12 cellular contexts compared by ENCODE assay signal in the genomic region with DNA sequence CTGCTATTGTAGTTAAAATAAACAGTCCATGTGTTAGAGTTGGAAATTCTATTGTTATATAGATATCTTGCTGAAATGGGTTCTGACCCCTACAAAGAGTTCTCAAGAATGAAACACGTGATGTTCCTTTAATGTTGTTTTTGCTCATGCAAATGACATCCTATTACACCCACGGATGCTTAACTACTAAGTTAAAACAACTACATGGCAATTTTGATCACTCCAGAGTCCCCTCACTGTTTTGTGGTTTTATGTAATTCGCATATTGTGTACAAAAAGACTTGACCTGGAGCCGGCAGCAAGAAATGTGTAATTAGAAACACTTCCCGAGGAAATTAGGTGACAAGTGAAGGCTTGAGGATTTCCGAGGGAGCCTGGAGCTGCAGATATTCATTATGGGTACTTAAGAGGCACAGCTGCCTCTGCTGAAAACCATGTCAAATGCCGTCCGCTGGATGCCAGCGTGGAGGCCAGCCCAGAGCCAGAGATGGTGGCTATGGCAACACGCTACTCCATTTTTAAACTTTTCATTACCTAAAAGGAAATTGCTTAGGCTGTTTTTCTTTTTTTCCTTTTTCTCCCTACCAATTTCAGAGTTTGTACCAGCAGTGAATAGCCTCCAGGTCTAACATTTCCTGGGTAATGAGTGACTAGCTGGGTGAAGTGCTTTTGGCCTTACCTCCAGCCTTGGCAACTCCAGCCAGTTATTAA. TPM values are rescaled to one million over a fixed set of nuclear protein-coding genes. Genes with fewer than 3 reads are reported as not detected.
A peak's percentile ranks its signal among the peaks of the same experiment; 100 is the strongest.
DNase-seq lines count a peak whose midpoint lies in the region; ATAC-seq, FAIRE-seq and TF ChIP-seq lines count a peak whose summit lies in the region.
"Had no signal": no experiment of that assay in that cellular context is flagged by ENCODE, and none has a peak within 500 bp of the region (broad histone marks: within the 10 kb centered on the region; RNA-seq: fewer than 3 reads in every experiment).

No MANE protein-coding gene starts in this region.

- no peak for DNase-seq in A549 (ENCODE audit: low read depth in 1 of 2, low spot score in 1 of 2)
- DNase-seq in NCI-H1105 (lab: John Stamatoyannopoulos, UW) = peak; percentile 85
- DNase-seq in mesenchymal stem cell = peak; percentile 56
- DNase-seq in NCI-H2029 (lab: John Stamatoyannopoulos, UW) = no peak
- DNase-seq in activated T-cell treated with anti-CD3 and anti-CD28 coated beads, Interleukin-2, amount 50 U/mL, for 4 hours = no peak
- DNase-seq in GM23338 (ENCODE audit: low spot score) = no peak
- DNase-seq: activated gamma-delta T cell; effector CD4-positive, alpha-beta T cell; KBM-7 had no signal

- no peak overlapping the region for H3K23ac ChIP-seq in mesenchymal stem cell (ENCODE audit: low read length in 2 of 2)

- peak overlapping the region; percentile 71 for H3K9ac ChIP-seq in mesenchymal stem cell (ENCODE audit: low read length)

- no peaks in the 10 kb centered on the region for H3K79me1 ChIP-seq in mesenchymal stem cell (replicated peaks; ENCODE audit: low read length, poor library complexity, severe bottlenecking)

- H3K9me3 ChIP-seq in A549 (peaks cover 5% of the 10 kb centered on the region; the same call in 1 of the 3 replicates), mesenchymal stem cell (ENCODE audit: control insufficient read depth, low read length) (no peaks in the 10 kb centered on the region)

- H3K9me3 Mint-ChIP-seq in dendritic cell treated with granulocyte-macrophage colony-stimulating factor and Interleukin-4, amounts not matched to agents 40 ng/mL and 50 ng/mL, for 4 days = peaks cover 18% of the 10 kb centered on the region
- peaks cover 6% of the 10 kb centered on the region for H3K9me3 Mint-ChIP-seq in activated T-cell treated with anti-CD3 and anti-CD28 coated beads, Interleukin-2, amount 50 U/mL, for 4 hours
- no peaks in the 10 kb centered on the region; the same call in 2 of the 3 replicates for H3K9me3 Mint-ChIP-seq in GM23338
- H3K9me3 Mint-ChIP-seq: stimulated activated naive CD8-positive, alpha-beta T cell treated with anti-CD3 and anti-CD28 coated beads, Interleukin-15, Interleukin-2, amounts not matched to agents 100 ng/mL and 50 ng/mL, for 24 hours had no signal

- H3F3A ChIP-seq in GM23338 (replicated peaks; ENCODE audit: low read depth) = no peaks in the 10 kb centered on the region

- H2BK120ac ChIP-seq in mesenchymal stem cell (ENCODE audit: low read depth, low read length) = peak overlapping the region; percentile 93

- no peak for TF ChIP-seq RAD21 in A549 (conservative IDR thresholded peaks at IDR 0.05 in 1 of 2, IDR thresholded peaks at IDR 0.05 in 1 of 2)

- H3K36me3 Mint-ChIP-seq in dendritic cell treated with granulocyte-macrophage colony-stimulating factor and Interleukin-4, amounts not matched to agents 40 ng/mL and 50 ng/mL, for 4 days (ENCODE audit: low read depth) = no peaks in the 10 kb centered on the region
- no peaks in the 10 kb centered on the region for H3K36me3 Mint-ChIP-seq in activated T-cell treated with anti-CD3 and anti-CD28 coated beads, Interleukin-2, amount 50 U/mL, for 4 hours (ENCODE audit: insufficient read depth)
- H3K36me3 Mint-ChIP-seq in GM23338 (ENCODE audit: low read depth) = no peaks in the 10 kb centered on the region

- H3K27ac Mint-ChIP-seq in dendritic cell treated with granulocyte-macrophage colony-stimulating factor and Interleukin-4, amounts not matched to agents 40 ng/mL and 50 ng/mL, for 4 days = peak overlapping the region; percentile 28
- no peak overlapping the region for H3K27ac Mint-ChIP-seq in GM23338
- H3K27ac Mint-ChIP-seq: stimulated activated naive CD8-positive, alpha-beta T cell treated with anti-CD3 and anti-CD28 coated beads, Interleukin-15, Interleukin-2, amounts not matched to agents 100 ng/mL and 50 ng/mL, for 24 hours had no signal

- H4K8ac ChIP-seq in mesenchymal stem cell (ENCODE audit: low read length) = no peak overlapping the region

- H3K4me3 ChIP-seq in A549 = no peak overlapping the region; the same call in 2 of the 3 replicates
- no peak overlapping the region for H3K4me3 ChIP-seq in mesenchymal stem cell (ENCODE audit: insufficient read depth in 1 of 2, low read depth in 1 of 2, low read length in 2 of 2)
- no peak overlapping the region for H3K4me3 ChIP-seq in GM23338

- peak; percentile 3 to 9; a peak in 2 of 6 replicates for ATAC-seq in A549
- ATAC-seq in GM21619 (IDR thresholded peaks at IDR 0.05; ENCODE audit: unreplicated experiment) = no peak
- ATAC-seq in activated T-cell treated with anti-CD3 and anti-CD28 coated beads, Interleukin-2, amount 50 U/mL, for 4 hours = no peak
- no peak for ATAC-seq in GM23338

- no peaks in the 10 kb centered on the region for H3K79me2 ChIP-seq in GM23338 (replicated peaks; ENCODE audit: insufficient read depth)

- H3K36me3 ChIP-seq in mesenchymal stem cell (ENCODE audit: control insufficient read depth in 1 of 2, insufficient read depth in 2 of 2, low read depth in 1 of 2, low read length in 2 of 2) = no peaks in the 10 kb centered on the region
- no peaks in the 10 kb centered on the region for H3K36me3 ChIP-seq in GM23338 (ENCODE audit: insufficient read depth)

- H2AFZ ChIP-seq in mesenchymal stem cell (ENCODE audit: low read depth, low read length) = no peak overlapping the region
- H2AFZ ChIP-seq in GM23338 = no peak overlapping the region

- H3K27me3 ChIP-seq in mesenchymal stem cell (ENCODE audit: control insufficient read depth in 1 of 2, insufficient read depth in 1 of 2, low read length in 2 of 2) = no peaks in the 10 kb centered on the region
- H3K27me3 ChIP-seq in GM23338 (ENCODE audit: insufficient read depth) = no peaks in the 10 kb centered on the region

- intact Hi-C loops in dendritic cell treated with granulocyte-macrophage colony-stimulating factor and Interleukin-4, amounts not matched to agents 40 ng/mL and 50 ng/mL, for 4 days (cut with micrococcal nuclease) = loop anchor here (10.0 kb wide), 1 partner anchor 60 kb away; no protein-coding TSS in a partner anchor

- peak overlapping the region; percentile 82 for H2BK15ac ChIP-seq in mesenchymal stem cell (ENCODE audit: low read depth, poor library complexity, severe bottlenecking)

- no peaks in the 10 kb centered on the region for H4K20me1 ChIP-seq in GM23338 (replicated peaks; ENCODE audit: insufficient read depth)

- TF ChIP-seq EP300 in A549 (IDR thresholded peaks at IDR 0.05) = no peak

- FAIRE-seq in A549 (lab: Jason Lieb, UNC) = no peak

- H3K4me2 ChIP-seq in A549 (peak overlapping the region; percentile 78), mesenchymal stem cell (ENCODE audit: low read length, poor library complexity, severe bottlenecking) (peak overlapping the region; percentile 60), GM23338 (no peak overlapping the region)

- H3K4ac ChIP-seq in mesenchymal stem cell (ENCODE audit: low read depth in 1 of 2, low read length in 2 of 2) = peak overlapping the region in 1 of 2 experiments; percentile 3

- no peaks in the 10 kb centered on the region for H3K9me2 ChIP-seq in GM23338 (ENCODE audit: insufficient read depth)

- 30% methylated on average over 10 of the region's 10 CpGs for WGBS in A549 (ENCODE audit: missing lambda C conversion rate)
- 39% methylated on average over 10 of the region's 10 CpGs for WGBS in mesenchymal stem cell

- H3K14ac ChIP-seq in mesenchymal stem cell (ENCODE audit: low read length in 2 of 2) = no peak overlapping the region

- no peak for TF ChIP-seq POLR2A in A549 (IDR thresholded peaks at IDR 0.05; ENCODE audit: low read length)

- peaks cover 9% of the 10 kb centered on the region for H3K4me1 Mint-ChIP-seq in dendritic cell treated with granulocyte-macrophage colony-stimulating factor and Interleukin-4, amounts not matched to agents 40 ng/mL and 50 ng/mL, for 4 days (ENCODE audit: low read depth)
- H3K4me1 Mint-ChIP-seq in activated T-cell treated with anti-CD3 and anti-CD28 coated beads, Interleukin-2, amount 50 U/mL, for 4 hours (ENCODE audit: low read depth) = peaks cover 13% of the 10 kb centered on the region
- peaks cover 10% of the 10 kb centered on the region for H3K4me1 Mint-ChIP-seq in GM23338

- POLR2A ChIA-PET in A549 (lab: Yijun Ruan, JAX) = no interaction called here

- H3K4me3 Mint-ChIP-seq in dendritic cell treated with granulocyte-macrophage colony-stimulating factor and Interleukin-4, amounts not matched to agents 40 ng/mL and 50 ng/mL, for 4 days = no peak overlapping the region
- H3K4me3 Mint-ChIP-seq in activated T-cell treated with anti-CD3 and anti-CD28 coated beads, Interleukin-2, amount 50 U/mL, for 4 hours = no peak overlapping the region
- H3K4me3 Mint-ChIP-seq in GM23338 = no peak overlapping the region
- H3K4me3 Mint-ChIP-seq: stimulated activated naive CD8-positive, alpha-beta T cell treated with anti-CD3 and anti-CD28 coated beads, Interleukin-15, Interleukin-2, amounts not matched to agents 100 ng/mL and 50 ng/mL, for 24 hours had no signal

- peak overlapping the region in 1 of 2 experiments; percentile 77 for H3K18ac ChIP-seq in mesenchymal stem cell (ENCODE audit: low read depth in 1 of 2, low read length in 2 of 2)

- H4K91ac ChIP-seq in mesenchymal stem cell (ENCODE audit: low read length) = no peak overlapping the region

- H3K27ac ChIP-seq in A549 (peak overlapping the region; percentile 81 to 86), mesenchymal stem cell (ENCODE audit: low read length, poor library complexity, severe bottlenecking) (peak overlapping the region; percentile 85), GM23338 (ENCODE audit: low read depth) (no peak overlapping the region)

- H3K4me1 ChIP-seq in A549 (peaks cover 36% of the 10 kb centered on the region), mesenchymal stem cell (ENCODE audit: control insufficient read depth, insufficient read depth, low read depth, low read length) (peaks cover 10% of the 10 kb centered on the region), GM23338 (ENCODE audit: insufficient read depth) (peaks cover 9% of the 10 kb centered on the region; the same call in 1 of the 2 replicates)

- H2BK12ac ChIP-seq in mesenchymal stem cell (ENCODE audit: low read length in 2 of 2) = peak overlapping the region; percentile 75 to 98

- peaks cover 42% of the 10 kb centered on the region for H3K27me3 Mint-ChIP-seq in dendritic cell treated with granulocyte-macrophage colony-stimulating factor and Interleukin-4, amounts not matched to agents 40 ng/mL and 50 ng/mL, for 4 days
- H3K27me3 Mint-ChIP-seq in activated T-cell treated with anti-CD3 and anti-CD28 coated beads, Interleukin-2, amount 50 U/mL, for 4 hours (ENCODE audit: low read depth) = peaks cover 4% of the 10 kb centered on the region
- peaks cover 2% of the 10 kb centered on the region for H3K27me3 Mint-ChIP-seq in GM23338 (ENCODE audit: insufficient read depth, low read depth, poor library complexity)

- TF ChIP-seq CTCF in A549 (IDR thresholded peaks at IDR 0.05) = no peak
- no peak for TF ChIP-seq CTCF in GM23338 (conservative IDR thresholded peaks at IDR 0.05; ENCODE audit: low read depth in 2 of 2)

- H2BK5ac ChIP-seq in mesenchymal stem cell (ENCODE audit: low read depth, low read length, poor library complexity, severe bottlenecking) = no peak overlapping the region

- peak overlapping the region; percentile 10 for H2AK5ac ChIP-seq in mesenchymal stem cell (ENCODE audit: low read length, severe bottlenecking)

- CTCF ChIA-PET in A549 (lab: Yijun Ruan, JAX) = interaction anchor here (0.6 to 2.1 kb wide), 4 partner anchors 17 to 264 kb away, joined by 3 to 11 read pairs (median 4); no protein-coding TSS in a partner anchor

RNA-seq across cellular contexts. Expression of a gene that starts 21.0 kb away (rescaled TPM):
- polyA plus RNA-seq in A549 (2011; rRNA removed) (8.5 and 8.6 TPM in 2 replicates), A549 (2017; fragmentation: RNase III; extraction: RNeasy Plus Mini Kit Qiagen cat#74134 plus additional on column Dnase treatment) (4.5 to 6.4 TPM (median 5.0 TPM) in 3 replicates), GM23338 (2016; fragmentation: Nextera tagmentation; extraction: Ambion mirVana) (2.6 and 3.4 TPM in 2 replicates)
- 6.8 and 8.3 TPM in 2 replicates for polyA plus RNA-seq in A549 (2012; cell fraction: cytosol; rRNA removed)
- polyA plus RNA-seq in A549 (2012; cell fraction: nucleus; rRNA removed) = 6.0 and 10.3 TPM in 2 replicates
- polyA minus RNA-seq in A549 (2011; rRNA and poly(A)+ RNA removed) = 7.4 and 9.1 TPM in 2 replicates
- 8.1 TPM for polyA plus RNA-seq in mesenchymal stem cell (2013, experiment 1 of 2)
- polyA plus RNA-seq in mesenchymal stem cell (2013, experiment 2 of 2) = 8.9 TPM
- total RNA-seq in activated T-cell treated with anti-CD3 and anti-CD28 coated beads, Interleukin-2, amount 50 U/mL, for 4 hours = 1 to 10 TPM; 1.1 to 1.5 (median 1.4) TPM
- total RNA-seq in GM23338 (2014; rRNA removed; shearing (Covaris generic)) = 8.8 and 12.4 TPM in 2 replicates

Comparison
In these comparisons a context has a peak if more than half of its experiments do, and no peak if none do; other contexts are left out.
1. ATAC-seq: peak in A549 (2 of 2); none in GM21619 (single experiment), activated T-cell treated with anti-CD3 and anti-CD28 coated beads, Interleukin-2, amount 50 U/mL, for 4 hours (0 of 2) and GM23338 (single experiment).
2. DNase-seq: peak in NCI-H1105 (single experiment) and mesenchymal stem cell (single experiment); none in A549 (0 of 2), NCI-H2029 (single experiment), activated T-cell treated with anti-CD3 and anti-CD28 coated beads, Interleukin-2, amount 50 U/mL, for 4 hours (single experiment) and GM23338 (single experiment).